In the genomic region with DNA sequence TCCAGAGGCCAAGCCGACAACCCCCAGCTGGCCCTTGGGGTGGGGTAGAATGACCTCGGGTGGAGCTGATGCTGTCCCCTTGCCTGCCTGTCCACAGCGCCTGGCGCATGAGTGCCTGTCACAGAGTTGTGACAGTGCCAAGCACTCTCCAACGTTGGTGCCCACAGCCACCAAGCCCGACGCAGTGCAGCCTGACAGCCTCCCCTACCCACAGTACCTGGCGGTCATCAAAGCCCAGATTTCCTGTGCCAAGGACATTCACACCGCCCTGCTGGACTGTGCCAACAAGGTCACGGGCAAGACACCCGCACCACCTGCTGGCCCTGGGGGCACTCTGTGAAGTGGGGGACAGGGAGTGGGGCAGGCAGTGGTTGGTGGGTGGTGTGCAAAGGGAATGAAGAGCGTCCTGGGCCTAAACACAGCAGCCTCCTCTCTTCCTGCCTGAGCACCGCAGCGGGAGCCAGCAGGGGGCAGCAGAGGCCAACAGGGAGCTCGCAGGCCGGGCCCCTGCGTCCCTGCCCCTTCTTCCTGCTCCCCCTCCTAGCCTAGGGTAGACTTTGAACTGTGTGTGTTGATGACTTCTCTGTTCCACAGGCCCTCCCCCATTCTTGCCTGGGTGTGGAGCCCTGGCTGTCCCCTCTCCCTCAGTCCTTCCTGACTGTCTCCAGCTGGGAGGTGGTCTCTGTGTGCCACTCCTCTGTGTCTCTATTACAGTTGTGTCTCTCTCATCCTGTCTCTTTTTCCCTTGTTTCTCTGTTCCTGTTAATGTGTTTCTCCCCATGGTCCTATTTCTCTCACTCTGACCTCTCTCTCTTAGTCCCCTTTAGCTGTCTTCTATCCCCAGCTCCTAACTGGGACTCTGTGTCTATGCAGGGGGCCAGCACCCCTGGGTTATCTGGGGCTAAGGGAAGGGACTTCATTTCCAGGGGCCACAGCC, we compare ENCODE assay signal across 1 cellular context.
TF ChIP-seq lines count a peak whose summit lies in the region.

No MANE protein-coding gene starts in this region.

TF ChIP-seq in HepG2, 621 proteins besides CTCF, POLR2A, EP300 and RAD21 (continued from another document and continues in another):
- TF ChIP-seq ZGPAT (CRISPR knock-in tag; IDR thresholded peaks at IDR 0.05) (peak; percentile 94), SNAI1 (CRISPR knock-in tag; IDR thresholded peaks at IDR 0.05; ENCODE audit: borderline replicate concordance) (no peak), ZNF34 (CRISPR knock-in tag; IDR thresholded peaks at IDR 0.05; ENCODE audit: borderline replicate concordance) (no peak), ZNF629 (CRISPR knock-in tag; conservative IDR thresholded peaks at IDR 0.05) (0 out of 2 replicates have a peak, but pooled peaks have one; percentile 53), SMC3 (IDR thresholded peaks at IDR 0.05; ENCODE audit: low read length) (peak; percentile 84), ZBTB3 (CRISPR knock-in tag; IDR thresholded peaks at IDR 0.05; ENCODE audit: borderline replicate concordance, low read depth) (no peak), FOXO1 (CRISPR knock-in tag; IDR thresholded peaks at IDR 0.05) (peak; percentile 94), CBFB (CRISPR knock-in tag; IDR thresholded peaks at IDR 0.05) (peak; percentile 71; the same call in 1 of the 2 replicates), ZNF792 (CRISPR knock-in tag; IDR thresholded peaks at IDR 0.05) (peak; percentile 57; the same call in 1 of the 2 replicates), ZIK1 (CRISPR knock-in tag; IDR thresholded peaks at IDR 0.05; ENCODE audit: borderline replicate concordance, low read depth) (0 out of 2 replicates have a peak, but pooled peaks have one; percentile 80), ZNF501 (CRISPR knock-in tag; IDR thresholded peaks at IDR 0.05) (peak; percentile 91; the same call in 1 of the 2 replicates), NRL (CRISPR knock-in tag; IDR thresholded peaks at IDR 0.05; ENCODE audit: borderline replicate concordance) (0 out of 2 replicates have a peak, but pooled peaks have one; percentile 8), PPARG (CRISPR knock-in tag; conservative IDR thresholded peaks at IDR 0.05) (peak; percentile 69), ISL2 (CRISPR knock-in tag; IDR thresholded peaks at IDR 0.05) (peak; percentile 81), MIXL1 (CRISPR knock-in tag; IDR thresholded peaks at IDR 0.05) (peak; percentile 49), GATAD1 (CRISPR knock-in tag; IDR thresholded peaks at IDR 0.05) (peak; percentile 76), MLLT10 (CRISPR knock-in tag; IDR thresholded peaks at IDR 0.05) (no peak), AFF4 (CRISPR knock-in tag; IDR thresholded peaks at IDR 0.05) (peak; percentile 79; the same call in 1 of the 2 replicates), PITX1 (CRISPR knock-in tag; IDR thresholded peaks at IDR 0.05) (peak; percentile 87; the same call in 1 of the 2 replicates), ASH2L (IDR thresholded peaks at IDR 0.05; ENCODE audit: insufficient read length, low read depth, low read length) (peak; percentile 76), HNF4G (IDR thresholded peaks at IDR 0.05; ENCODE audit: borderline replicate concordance, low read depth, low read length) (peak; percentile 98), HNF4G (CRISPR knock-in tag; IDR thresholded peaks at IDR 0.05; ENCODE audit: borderline replicate concordance, low read depth) (peak; percentile 99), MIER3 (CRISPR knock-in tag; IDR thresholded peaks at IDR 0.05; ENCODE audit: borderline replicate concordance) (peak; percentile 90), ZNF713 (CRISPR knock-in tag; IDR thresholded peaks at IDR 0.05) (no peak; the same call in 1 of the 2 replicates), MED1 (CRISPR knock-in tag; IDR thresholded peaks at IDR 0.05) (peak; percentile 93), CBX1 (IDR thresholded peaks at IDR 0.05; ENCODE audit: low read depth) (peak; percentile 81), ZNF230 (CRISPR knock-in tag; IDR thresholded peaks at IDR 0.05) (peak; percentile 66; the same call in 1 of the 2 replicates), ZC3H13 (CRISPR knock-in tag; IDR thresholded peaks at IDR 0.05) (peak; percentile 64), FOSL1 (CRISPR knock-in tag; IDR thresholded peaks at IDR 0.05; ENCODE audit: borderline replicate concordance) (no peak)
- TF ChIP-seq, protein P1, sequence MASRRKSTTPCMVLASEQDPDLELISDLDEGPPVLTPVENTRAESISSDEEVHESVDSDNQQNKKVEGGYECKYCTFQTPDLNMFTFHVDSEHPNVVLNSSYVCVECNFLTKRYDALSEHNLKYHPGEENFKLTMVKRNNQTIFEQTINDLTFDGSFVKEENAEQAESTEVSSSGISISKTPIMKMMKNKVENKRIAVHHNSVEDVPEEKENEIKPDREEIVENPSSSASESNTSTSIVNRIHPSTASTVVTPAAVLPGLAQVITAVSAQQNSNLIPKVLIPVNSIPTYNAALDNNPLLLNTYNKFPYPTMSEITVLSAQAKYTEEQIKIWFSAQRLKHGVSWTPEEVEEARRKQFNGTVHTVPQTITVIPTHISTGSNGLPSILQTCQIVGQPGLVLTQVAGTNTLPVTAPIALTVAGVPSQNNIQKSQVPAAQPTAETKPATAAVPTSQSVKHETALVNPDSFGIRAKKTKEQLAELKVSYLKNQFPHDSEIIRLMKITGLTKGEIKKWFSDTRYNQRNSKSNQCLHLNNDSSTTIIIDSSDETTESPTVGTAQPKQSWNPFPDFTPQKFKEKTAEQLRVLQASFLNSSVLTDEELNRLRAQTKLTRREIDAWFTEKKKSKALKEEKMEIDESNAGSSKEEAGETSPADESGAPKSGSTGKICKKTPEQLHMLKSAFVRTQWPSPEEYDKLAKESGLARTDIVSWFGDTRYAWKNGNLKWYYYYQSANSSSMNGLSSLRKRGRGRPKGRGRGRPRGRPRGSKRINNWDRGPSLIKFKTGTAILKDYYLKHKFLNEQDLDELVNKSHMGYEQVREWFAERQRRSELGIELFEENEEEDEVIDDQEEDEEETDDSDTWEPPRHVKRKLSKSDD (CRISPR knock-in tag; IDR thresholded peaks at IDR 0.05; ENCODE audit: low read depth) = 0 out of 2 replicates have a peak, but pooled peaks have one; percentile 45
- TF ChIP-seq, protein P2, sequence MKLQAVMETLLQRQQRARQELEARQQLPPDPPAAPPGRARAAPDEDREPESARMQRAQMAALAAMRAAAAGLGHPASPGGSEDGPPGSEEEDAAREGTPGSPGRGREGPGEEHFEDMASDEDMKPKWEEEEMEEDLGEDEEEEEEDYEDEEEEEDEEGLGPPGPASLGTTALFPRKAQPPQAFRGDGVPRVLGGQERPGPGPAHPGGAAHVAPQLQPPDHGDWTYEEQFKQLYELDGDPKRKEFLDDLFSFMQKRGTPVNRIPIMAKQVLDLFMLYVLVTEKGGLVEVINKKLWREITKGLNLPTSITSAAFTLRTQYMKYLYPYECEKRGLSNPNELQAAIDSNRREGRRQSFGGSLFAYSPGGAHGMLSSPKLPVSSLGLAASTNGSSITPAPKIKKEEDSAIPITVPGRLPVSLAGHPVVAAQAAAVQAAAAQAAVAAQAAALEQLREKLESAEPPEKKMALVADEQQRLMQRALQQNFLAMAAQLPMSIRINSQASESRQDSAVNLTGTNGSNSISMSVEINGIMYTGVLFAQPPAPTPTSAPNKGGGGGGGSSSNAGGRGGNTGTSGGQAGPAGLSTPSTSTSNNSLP (IDR thresholded peaks at IDR 0.05; ENCODE audit: low read depth, low read length) = no peak; the same call in 1 of the 2 replicates
- TF ChIP-seq, protein P3, sequence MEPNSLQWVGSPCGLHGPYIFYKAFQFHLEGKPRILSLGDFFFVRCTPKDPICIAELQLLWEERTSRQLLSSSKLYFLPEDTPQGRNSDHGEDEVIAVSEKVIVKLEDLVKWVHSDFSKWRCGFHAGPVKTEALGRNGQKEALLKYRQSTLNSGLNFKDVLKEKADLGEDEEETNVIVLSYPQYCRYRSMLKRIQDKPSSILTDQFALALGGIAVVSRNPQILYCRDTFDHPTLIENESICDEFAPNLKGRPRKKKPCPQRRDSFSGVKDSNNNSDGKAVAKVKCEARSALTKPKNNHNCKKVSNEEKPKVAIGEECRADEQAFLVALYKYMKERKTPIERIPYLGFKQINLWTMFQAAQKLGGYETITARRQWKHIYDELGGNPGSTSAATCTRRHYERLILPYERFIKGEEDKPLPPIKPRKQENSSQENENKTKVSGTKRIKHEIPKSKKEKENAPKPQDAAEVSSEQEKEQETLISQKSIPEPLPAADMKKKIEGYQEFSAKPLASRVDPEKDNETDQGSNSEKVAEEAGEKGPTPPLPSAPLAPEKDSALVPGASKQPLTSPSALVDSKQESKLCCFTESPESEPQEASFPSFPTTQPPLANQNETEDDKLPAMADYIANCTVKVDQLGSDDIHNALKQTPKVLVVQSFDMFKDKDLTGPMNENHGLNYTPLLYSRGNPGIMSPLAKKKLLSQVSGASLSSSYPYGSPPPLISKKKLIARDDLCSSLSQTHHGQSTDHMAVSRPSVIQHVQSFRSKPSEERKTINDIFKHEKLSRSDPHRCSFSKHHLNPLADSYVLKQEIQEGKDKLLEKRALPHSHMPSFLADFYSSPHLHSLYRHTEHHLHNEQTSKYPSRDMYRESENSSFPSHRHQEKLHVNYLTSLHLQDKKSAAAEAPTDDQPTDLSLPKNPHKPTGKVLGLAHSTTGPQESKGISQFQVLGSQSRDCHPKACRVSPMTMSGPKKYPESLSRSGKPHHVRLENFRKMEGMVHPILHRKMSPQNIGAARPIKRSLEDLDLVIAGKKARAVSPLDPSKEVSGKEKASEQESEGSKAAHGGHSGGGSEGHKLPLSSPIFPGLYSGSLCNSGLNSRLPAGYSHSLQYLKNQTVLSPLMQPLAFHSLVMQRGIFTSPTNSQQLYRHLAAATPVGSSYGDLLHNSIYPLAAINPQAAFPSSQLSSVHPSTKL (CRISPR knock-in tag; IDR thresholded peaks at IDR 0.05) = peak; percentile 80
- TF ChIP-seq, protein P4, sequence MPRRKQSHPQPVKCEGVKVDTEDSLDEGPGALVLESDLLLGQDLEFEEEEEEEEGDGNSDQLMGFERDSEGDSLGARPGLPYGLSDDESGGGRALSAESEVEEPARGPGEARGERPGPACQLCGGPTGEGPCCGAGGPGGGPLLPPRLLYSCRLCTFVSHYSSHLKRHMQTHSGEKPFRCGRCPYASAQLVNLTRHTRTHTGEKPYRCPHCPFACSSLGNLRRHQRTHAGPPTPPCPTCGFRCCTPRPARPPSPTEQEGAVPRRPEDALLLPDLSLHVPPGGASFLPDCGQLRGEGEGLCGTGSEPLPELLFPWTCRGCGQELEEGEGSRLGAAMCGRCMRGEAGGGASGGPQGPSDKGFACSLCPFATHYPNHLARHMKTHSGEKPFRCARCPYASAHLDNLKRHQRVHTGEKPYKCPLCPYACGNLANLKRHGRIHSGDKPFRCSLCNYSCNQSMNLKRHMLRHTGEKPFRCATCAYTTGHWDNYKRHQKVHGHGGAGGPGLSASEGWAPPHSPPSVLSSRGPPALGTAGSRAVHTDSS (CRISPR knock-in tag; conservative IDR thresholded peaks at IDR 0.05) = no peak
